ENCODE assay signal across 1 cellular context in the genomic region with DNA sequence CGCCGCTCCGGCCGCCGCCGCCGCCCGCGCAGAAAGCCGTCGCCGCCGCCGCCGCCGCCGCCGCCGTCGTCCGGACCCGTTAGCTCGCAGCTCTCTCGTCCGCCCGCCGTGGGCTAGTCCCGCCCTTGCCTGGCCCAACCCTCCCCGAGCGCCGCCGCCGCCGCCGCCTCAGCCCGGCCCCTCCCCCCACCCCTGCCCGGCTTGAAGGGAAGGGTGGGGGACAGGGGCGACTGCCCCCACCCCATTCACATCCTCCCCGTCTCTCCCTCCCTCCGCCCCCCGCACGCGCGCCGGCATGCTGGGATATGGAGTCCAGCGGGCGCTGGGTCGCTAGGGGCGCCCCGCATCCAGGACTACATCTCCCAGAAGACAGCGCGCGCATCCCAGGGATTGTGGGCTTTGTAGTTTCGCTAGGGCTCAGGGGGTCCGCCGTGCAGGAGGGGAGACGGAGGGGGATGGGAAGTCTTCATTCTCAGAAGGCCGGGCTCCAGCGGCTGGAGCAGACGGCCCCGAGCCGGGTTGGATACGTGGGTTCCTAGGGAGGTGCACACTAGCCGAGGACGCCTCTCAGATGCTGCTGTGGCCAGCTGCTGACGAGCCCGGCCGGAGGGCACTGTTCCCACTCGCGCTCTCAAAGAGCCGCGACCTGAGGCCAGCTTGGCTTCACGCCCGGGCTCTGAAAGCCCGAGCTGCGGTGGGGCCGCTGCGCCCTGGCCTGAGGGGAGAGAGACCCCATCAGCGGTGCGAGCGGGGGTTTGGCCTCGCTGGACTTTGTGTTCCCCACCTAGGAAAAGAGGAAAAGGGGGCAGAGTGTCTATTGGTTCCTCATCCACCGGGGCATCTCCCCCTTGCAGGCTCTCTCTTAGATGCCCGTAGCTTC.
A peak's percentile ranks its signal among the peaks of the same experiment; 100 is the strongest.
TF ChIP-seq lines count a peak whose summit lies in the region.

A gene with protein sequence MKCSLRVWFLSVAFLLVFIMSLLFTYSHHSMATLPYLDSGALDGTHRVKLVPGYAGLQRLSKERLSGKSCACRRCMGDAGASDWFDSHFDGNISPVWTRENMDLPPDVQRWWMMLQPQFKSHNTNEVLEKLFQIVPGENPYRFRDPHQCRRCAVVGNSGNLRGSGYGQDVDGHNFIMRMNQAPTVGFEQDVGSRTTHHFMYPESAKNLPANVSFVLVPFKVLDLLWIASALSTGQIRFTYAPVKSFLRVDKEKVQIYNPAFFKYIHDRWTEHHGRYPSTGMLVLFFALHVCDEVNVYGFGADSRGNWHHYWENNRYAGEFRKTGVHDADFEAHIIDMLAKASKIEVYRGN (minus strand): TSS at position 118 of the 880 bp plus-strand sequence. CDS start 40,570 bp downstream, outside the sequence.

TF ChIP-seq in HepG2, 621 proteins besides CTCF, POLR2A, EP300 and RAD21 (continued from another document and continues in another):
- TF ChIP-seq CAMTA2 (CRISPR knock-in tag; IDR thresholded peaks at IDR 0.05; ENCODE audit: borderline replicate concordance) (0 out of 2 replicates have a peak, but pooled peaks have one; percentile 92), U2AF1 (optimal IDR thresholded peaks at IDR 0.05; ENCODE audit: low read depth, low read length) (peak; percentile 33), ARNT (IDR thresholded peaks at IDR 0.05) (no peak), SMYD3 (CRISPR knock-in tag; IDR thresholded peaks at IDR 0.05) (peak; percentile 62; the same call in 1 of the 2 replicates), HOXA7 (CRISPR knock-in tag; IDR thresholded peaks at IDR 0.05) (no peak), ZIK1 (CRISPR knock-in tag; IDR thresholded peaks at IDR 0.05; ENCODE audit: borderline replicate concordance, low read depth) (peak; percentile 77), NFKBIZ (CRISPR knock-in tag; IDR thresholded peaks at IDR 0.05) (no peak), CENPX (CRISPR knock-in tag; IDR thresholded peaks at IDR 0.05) (no peak), SOX13 (IDR thresholded peaks at IDR 0.05) (no peak), SOX13 (CRISPR knock-in tag; conservative IDR thresholded peaks at IDR 0.05 in 1 of 2, IDR thresholded peaks at IDR 0.05 in 1 of 2) (peak in 1 of 2 experiments; percentile 36; a peak in 1 of 4 replicates), GFI1 (CRISPR knock-in tag; IDR thresholded peaks at IDR 0.05; ENCODE audit: borderline replicate concordance) (0 out of 2 replicates have a peak, but pooled peaks have one; percentile 31), ZNF652 (CRISPR knock-in tag; IDR thresholded peaks at IDR 0.05; ENCODE audit: borderline replicate concordance, low read depth) (0 out of 2 replicates have a peak, but pooled peaks have one; percentile 11), LCORL (IDR thresholded peaks at IDR 0.05) (no peak), LCORL (CRISPR knock-in tag; IDR thresholded peaks at IDR 0.05) (peak; percentile 70), YEATS2 (CRISPR knock-in tag; IDR thresholded peaks at IDR 0.05; ENCODE audit: borderline replicate concordance) (no peak), IRX3 (CRISPR knock-in tag; IDR thresholded peaks at IDR 0.05; ENCODE audit: borderline replicate concordance, low read depth) (no peak), ZFP36 (IDR thresholded peaks at IDR 0.05; ENCODE audit: borderline replicate concordance, low read depth, low read length, partially characterized antibody) (no peak), SPEN (CRISPR knock-in tag; IDR thresholded peaks at IDR 0.05; ENCODE audit: low read depth) (no peak), PRDM4 (CRISPR knock-in tag; IDR thresholded peaks at IDR 0.05; ENCODE audit: borderline replicate concordance) (no peak), JUND (CRISPR knock-in tag; IDR thresholded peaks at IDR 0.05) (no peak; the same call in 1 of the 2 replicates), TFE3 (CRISPR knock-in tag; IDR thresholded peaks at IDR 0.05) (peak; percentile 58), POLR2G (IDR thresholded peaks at IDR 0.05; ENCODE audit: low read depth, low read length) (peak; percentile 67), FOXC1 (CRISPR knock-in tag; IDR thresholded peaks at IDR 0.05; ENCODE audit: borderline replicate concordance) (peak; percentile 99), ZNF256 (CRISPR knock-in tag; conservative IDR thresholded peaks at IDR 0.05) (no peak), ARID2 (CRISPR knock-in tag; IDR thresholded peaks at IDR 0.05; ENCODE audit: borderline replicate concordance) (peak; percentile 77; the same call in 1 of the 2 replicates), SRSF1 (optimal IDR thresholded peaks at IDR 0.05; ENCODE audit: low read depth, low read length) (peak; percentile 96), KLF9 (CRISPR knock-in tag; IDR thresholded peaks at IDR 0.05; ENCODE audit: low read depth) (peak; percentile 42; the same call in 1 of the 2 replicates), CHCHD3 (CRISPR knock-in tag; IDR thresholded peaks at IDR 0.05) (peak; percentile 34; the same call in 1 of the 2 replicates), SKI (IDR thresholded peaks at IDR 0.05; ENCODE audit: partially characterized antibody) (peak; percentile 54), ZNF224 (CRISPR knock-in tag; IDR thresholded peaks at IDR 0.05) (no peak), ZNF432 (CRISPR knock-in tag; IDR thresholded peaks at IDR 0.05; ENCODE audit: borderline replicate concordance) (no peak), MIER2 (CRISPR knock-in tag; IDR thresholded peaks at IDR 0.05) (no peak), USF2 (IDR thresholded peaks at IDR 0.05; ENCODE audit: low read depth, low read length) (no peak), USF2 (CRISPR knock-in tag; IDR thresholded peaks at IDR 0.05; ENCODE audit: borderline replicate concordance) (no peak), MXI1 (IDR thresholded peaks at IDR 0.05; ENCODE audit: borderline replicate concordance, low read depth, low read length) (peak; percentile 50; the same call in 1 of the 3 replicates), CHD4 (IDR thresholded peaks at IDR 0.05; ENCODE audit: borderline replicate concordance, low read length) (no peak), CCDC6 (CRISPR knock-in tag; IDR thresholded peaks at IDR 0.05) (no peak), GATAD1 (CRISPR knock-in tag; IDR thresholded peaks at IDR 0.05) (peak; percentile 46), ZNF83 (CRISPR knock-in tag; IDR thresholded peaks at IDR 0.05; ENCODE audit: borderline replicate concordance) (peak; percentile 35; the same call in 1 of the 2 replicates)
- TF ChIP-seq, protein P1, sequence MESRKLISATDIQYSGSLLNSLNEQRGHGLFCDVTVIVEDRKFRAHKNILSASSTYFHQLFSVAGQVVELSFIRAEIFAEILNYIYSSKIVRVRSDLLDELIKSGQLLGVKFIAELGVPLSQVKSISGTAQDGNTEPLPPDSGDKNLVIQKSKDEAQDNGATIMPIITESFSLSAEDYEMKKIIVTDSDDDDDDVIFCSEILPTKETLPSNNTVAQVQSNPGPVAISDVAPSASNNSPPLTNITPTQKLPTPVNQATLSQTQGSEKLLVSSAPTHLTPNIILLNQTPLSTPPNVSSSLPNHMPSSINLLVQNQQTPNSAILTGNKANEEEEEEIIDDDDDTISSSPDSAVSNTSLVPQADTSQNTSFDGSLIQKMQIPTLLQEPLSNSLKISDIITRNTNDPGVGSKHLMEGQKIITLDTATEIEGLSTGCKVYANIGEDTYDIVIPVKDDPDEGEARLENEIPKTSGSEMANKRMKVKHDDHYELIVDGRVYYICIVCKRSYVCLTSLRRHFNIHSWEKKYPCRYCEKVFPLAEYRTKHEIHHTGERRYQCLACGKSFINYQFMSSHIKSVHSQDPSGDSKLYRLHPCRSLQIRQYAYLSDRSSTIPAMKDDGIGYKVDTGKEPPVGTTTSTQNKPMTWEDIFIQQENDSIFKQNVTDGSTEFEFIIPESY (CRISPR knock-in tag; IDR thresholded peaks at IDR 0.05) = no peak
- TF ChIP-seq, protein P2, sequence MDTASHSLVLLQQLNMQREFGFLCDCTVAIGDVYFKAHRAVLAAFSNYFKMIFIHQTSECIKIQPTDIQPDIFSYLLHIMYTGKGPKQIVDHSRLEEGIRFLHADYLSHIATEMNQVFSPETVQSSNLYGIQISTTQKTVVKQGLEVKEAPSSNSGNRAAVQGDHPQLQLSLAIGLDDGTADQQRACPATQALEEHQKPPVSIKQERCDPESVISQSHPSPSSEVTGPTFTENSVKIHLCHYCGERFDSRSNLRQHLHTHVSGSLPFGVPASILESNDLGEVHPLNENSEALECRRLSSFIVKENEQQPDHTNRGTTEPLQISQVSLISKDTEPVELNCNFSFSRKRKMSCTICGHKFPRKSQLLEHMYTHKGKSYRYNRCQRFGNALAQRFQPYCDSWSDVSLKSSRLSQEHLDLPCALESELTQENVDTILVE (CRISPR knock-in tag; IDR thresholded peaks at IDR 0.05) = peak; percentile 48; the same call in 1 of the 2 replicates
- TF ChIP-seq, protein P3, sequence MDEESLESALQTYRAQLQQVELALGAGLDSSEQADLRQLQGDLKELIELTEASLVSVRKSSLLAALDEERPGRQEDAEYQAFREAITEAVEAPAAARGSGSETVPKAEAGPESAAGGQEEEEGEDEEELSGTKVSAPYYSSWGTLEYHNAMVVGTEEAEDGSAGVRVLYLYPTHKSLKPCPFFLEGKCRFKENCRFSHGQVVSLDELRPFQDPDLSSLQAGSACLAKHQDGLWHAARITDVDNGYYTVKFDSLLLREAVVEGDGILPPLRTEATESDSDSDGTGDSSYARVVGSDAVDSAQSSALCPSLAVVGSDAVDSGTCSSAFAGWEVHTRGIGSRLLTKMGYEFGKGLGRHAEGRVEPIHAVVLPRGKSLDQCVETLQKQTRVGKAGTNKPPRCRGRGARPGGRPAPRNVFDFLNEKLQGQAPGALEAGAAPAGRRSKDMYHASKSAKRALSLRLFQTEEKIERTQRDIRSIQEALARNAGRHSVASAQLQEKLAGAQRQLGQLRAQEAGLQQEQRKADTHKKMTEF (CRISPR knock-in tag; IDR thresholded peaks at IDR 0.05) = peak; percentile 83
- TF ChIP-seq, protein P4, sequence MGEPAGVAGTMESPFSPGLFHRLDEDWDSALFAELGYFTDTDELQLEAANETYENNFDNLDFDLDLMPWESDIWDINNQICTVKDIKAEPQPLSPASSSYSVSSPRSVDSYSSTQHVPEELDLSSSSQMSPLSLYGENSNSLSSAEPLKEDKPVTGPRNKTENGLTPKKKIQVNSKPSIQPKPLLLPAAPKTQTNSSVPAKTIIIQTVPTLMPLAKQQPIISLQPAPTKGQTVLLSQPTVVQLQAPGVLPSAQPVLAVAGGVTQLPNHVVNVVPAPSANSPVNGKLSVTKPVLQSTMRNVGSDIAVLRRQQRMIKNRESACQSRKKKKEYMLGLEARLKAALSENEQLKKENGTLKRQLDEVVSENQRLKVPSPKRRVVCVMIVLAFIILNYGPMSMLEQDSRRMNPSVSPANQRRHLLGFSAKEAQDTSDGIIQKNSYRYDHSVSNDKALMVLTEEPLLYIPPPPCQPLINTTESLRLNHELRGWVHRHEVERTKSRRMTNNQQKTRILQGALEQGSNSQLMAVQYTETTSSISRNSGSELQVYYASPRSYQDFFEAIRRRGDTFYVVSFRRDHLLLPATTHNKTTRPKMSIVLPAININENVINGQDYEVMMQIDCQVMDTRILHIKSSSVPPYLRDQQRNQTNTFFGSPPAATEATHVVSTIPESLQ (CRISPR knock-in tag; conservative IDR thresholded peaks at IDR 0.05) = no peak
- TF ChIP-seq, protein P5, sequence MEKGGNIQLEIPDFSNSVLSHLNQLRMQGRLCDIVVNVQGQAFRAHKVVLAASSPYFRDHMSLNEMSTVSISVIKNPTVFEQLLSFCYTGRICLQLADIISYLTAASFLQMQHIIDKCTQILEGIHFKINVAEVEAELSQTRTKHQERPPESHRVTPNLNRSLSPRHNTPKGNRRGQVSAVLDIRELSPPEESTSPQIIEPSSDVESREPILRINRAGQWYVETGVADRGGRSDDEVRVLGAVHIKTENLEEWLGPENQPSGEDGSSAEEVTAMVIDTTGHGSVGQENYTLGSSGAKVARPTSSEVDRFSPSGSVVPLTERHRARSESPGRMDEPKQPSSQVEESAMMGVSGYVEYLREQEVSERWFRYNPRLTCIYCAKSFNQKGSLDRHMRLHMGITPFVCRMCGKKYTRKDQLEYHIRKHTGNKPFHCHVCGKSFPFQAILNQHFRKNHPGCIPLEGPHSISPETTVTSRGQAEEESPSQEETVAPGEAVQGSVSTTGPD (CRISPR knock-in tag; IDR thresholded peaks at IDR 0.05) = no peak
